ENCODE assay signal across 8 cellular contexts in genomic region chr10:100306861-100307260, GRCh38. TPM values are rescaled to one million over a fixed set of nuclear protein-coding genes. Genes with fewer than 3 reads are reported as not detected.
"Had no signal": no experiment of that assay in that cellular context is flagged by ENCODE, and none has a peak within 500 bp of the region (broad histone marks: within the 10 kb centered on the region; RNA-seq: fewer than 3 reads in every experiment).

No MANE protein-coding gene starts in this region.

- H3K36me3 ChIP-seq: HAP-1 had no signal

- H3K4me1 ChIP-seq: HAP-1 had no signal

- H3K27ac ChIP-seq: GM23248 had no signal

- DNase-seq: GM23248, GOT3, H7, HFFc6, IMR-90 had no signal

- H3K4me3 ChIP-seq: GM23248, HAP-1 had no signal

- H3K9me3 ChIP-seq: HAP-1 had no signal

- H3K9ac ChIP-seq: GM23248 had no signal

RNA-seq across cellular contexts. Expression of gene PKD2L1, which starts 23.2 kb away (rescaled TPM):
- total RNA-seq: GM23248, H4, H7, HFFc6, HT-29, IMR-90 had no signal
- polyA plus RNA-seq: GM23248, IMR-90 had no signal
